Comparison of ENCODE assay signal across 9 cellular contexts in genomic region chr15:100601158-100601557, GRCh38. TPM values are rescaled to one million over a fixed set of nuclear protein-coding genes. Genes with fewer than 3 reads are reported as not detected.
DNase-seq lines count a peak whose midpoint lies in the region; ATAC-seq, FAIRE-seq and TF ChIP-seq lines count a peak whose summit lies in the region.
"Had no signal": no experiment of that assay in that cellular context is flagged by ENCODE, and none has a peak within 500 bp of the region (broad histone marks: within the 10 kb centered on the region; RNA-seq: fewer than 3 reads in every experiment).

No MANE protein-coding gene starts in this region.

- H3K9ac ChIP-seq in KMS-11, result peak overlapping the region; percentile 56; the same call in 1 of the 2 replicates

- 0 out of 2 replicates have a peak, but pooled peaks cover 7% of the 10 kb centered on the region for H3K36me3 Mint-ChIP-seq in HFFc6 (ENCODE audit: low read depth)

- peaks cover 22% of the 10 kb centered on the region for H3K4me1 Mint-ChIP-seq in HFFc6 (ENCODE audit: low read depth)

- no peaks in the 10 kb centered on the region for H3K9me3 Mint-ChIP-seq in HFFc6
- H3K9me3 Mint-ChIP-seq: IgD-negative memory B cell had no signal

- no peak for FAIRE-seq in frontal cortex (lab: Jason Lieb, UNC)

- H3K79me2 ChIP-seq in KMS-11 (ENCODE audit: insufficient read depth, low read depth), result peaks cover 52% of the 10 kb centered on the region

- H3K9me3 ChIP-seq in gastroesophageal sphincter, result no peaks in the 10 kb centered on the region

- H2AFZ ChIP-seq in KMS-11 (ENCODE audit: low read depth), result peak overlapping the region; percentile 70; the same call in 1 of the 2 replicates

- H3K36me3 ChIP-seq in KMS-11 (ENCODE audit: insufficient read depth) (no peaks in the 10 kb centered on the region), gastroesophageal sphincter (peaks cover 0 to 15% of the 10 kb centered on the region in 2 donors)

- TF ChIP-seq EP300 in gastroesophageal sphincter (IDR thresholded peaks at IDR 0.05), result no peak

- WGBS in gastroesophageal sphincter (ENCODE audit: low coverage in 1 of 2), 2 donors, result 0% methylated on average over 5 to 10 of the region's 10 CpGs

- no peaks in the 10 kb centered on the region for H3K27me3 ChIP-seq in KMS-11 (ENCODE audit: insufficient read depth, low read depth)
- no peaks in the 10 kb centered on the region for H3K27me3 ChIP-seq in gastroesophageal sphincter

- H3K4me2 ChIP-seq in KMS-11, result peak overlapping the region; percentile 79

- TF ChIP-seq CTCF in C4-2B (conservative IDR thresholded peaks at IDR 0.05) (no peak), KMS-11 (conservative IDR thresholded peaks at IDR 0.05; ENCODE audit: low read depth, low read length) (no peak), gastroesophageal sphincter (IDR thresholded peaks at IDR 0.05) (no peak), HFFc6 (IDR thresholded peaks at IDR 0.05) (no peak)

- no peaks in the 10 kb centered on the region for H4K20me1 ChIP-seq in KMS-11 (ENCODE audit: insufficient read depth)

- no peak for ATAC-seq in gastroesophageal sphincter
- no peak for ATAC-seq in HG02840 (IDR thresholded peaks at IDR 0.05; ENCODE audit: low FRiP score, unreplicated experiment)

- peak overlapping the region; percentile 96 for H3K27ac ChIP-seq in C4-2B
- peak overlapping the region; percentile 31; the same call in 1 of the 2 replicates for H3K27ac ChIP-seq in KMS-11
- peak overlapping the region in 3 of 4 donors; percentile 86 to 88 (median 86) for H3K27ac ChIP-seq in gastroesophageal sphincter

- no peak overlapping the region for H3K27ac Mint-ChIP-seq in HFFc6
- H3K27ac Mint-ChIP-seq: IgD-negative memory B cell had no signal

- no peak for TF ChIP-seq POLR2A in gastroesophageal sphincter (IDR thresholded peaks at IDR 0.05)

- H3K4me3 ChIP-seq in KMS-11 (IDR thresholded peaks at IDR 0.05; ENCODE audit: insufficient read depth, low read depth, low read length) (no peak overlapping the region), gastroesophageal sphincter (peak overlapping the region; percentile 72 to 92)

- H3K4me1 ChIP-seq in KMS-11 (ENCODE audit: low read depth, poor library complexity, severe bottlenecking), result peaks cover 28% of the 10 kb centered on the region
- peaks cover 11 to 59% (median 16%) of the 10 kb centered on the region in 3 donors for H3K4me1 ChIP-seq in gastroesophageal sphincter

- peak; percentile 36 for DNase-seq in activated T-cell treated with anti-CD3 and anti-CD28 coated beads for 48 hours (ENCODE audit: low read depth)
- peak; percentile 63 for DNase-seq in stimulated activated CD4-positive, alpha-beta T cell treated with anti-CD3 and anti-CD28 coated beads, Interleukin-15, amount 100 ng/mL, for 24 hours
- DNase-seq in frontal cortex (ENCODE audit: low spot score in 2 of 2), result no peak
- DNase-seq in HFFc6, result no peak

- H3K4me3 Mint-ChIP-seq in HFFc6, result no peak overlapping the region
- H3K4me3 Mint-ChIP-seq: IgD-negative memory B cell had no signal

- H3K27me3 Mint-ChIP-seq in HFFc6 (ENCODE audit: insufficient read depth), result no peaks in the 10 kb centered on the region
- H3K27me3 Mint-ChIP-seq: IgD-negative memory B cell had no signal

RNA-seq across cellular contexts. Expression of gene LINS1, which starts 0.8 kb away (rescaled TPM):
- total RNA-seq in gastroesophageal sphincter (10 to 100 TPM in 3 of 4 donors, 1 to 10 TPM in 1; 9.6 to 23.8 (median 13.9) TPM), frontal cortex (36.3 TPM)
- 10 to 100 TPM in 1 of 6 experiments, 1 to 10 TPM in 5; 7.2 to 11.9 (median 7.4) TPM for total RNA-seq in HFFc6 (2021; fragmentation: NEBNext Ultra II Directional; extraction: Animal tissue kit (Norgen Biotek cat#: 25700))

RNA-seq across cellular contexts. Expression of gene ASB7, which starts 1.2 kb away (rescaled TPM):
- 10 to 100 TPM; 10.2 to 14.8 (median 11.9) TPM for total RNA-seq in gastroesophageal sphincter
- 21.2 TPM for total RNA-seq in frontal cortex
- 10 to 100 TPM; 10.2 to 12.5 (median 11.5) TPM for total RNA-seq in HFFc6 (2021; fragmentation: NEBNext Ultra II Directional; extraction: Animal tissue kit (Norgen Biotek cat#: 25700))

Comparison
In these comparisons a context has a peak if more than half of its experiments do, and no peak if none do; other contexts are left out.
1. H3K27ac ChIP-seq: peak in every context shown above with its lines; median percentile 96 in C4-2B; 86 in gastroesophageal sphincter; 31 in KMS-11.
2. DNase-seq: peak in activated T-cell treated with anti-CD3 and anti-CD28 coated beads for 48 hours (single experiment) and stimulated activated CD4-positive, alpha-beta T cell treated with anti-CD3 and anti-CD28 coated beads, Interleukin-15, amount 100 ng/mL, for 24 hours (single experiment); none in frontal cortex (0 of 2) and HFFc6 (single experiment).